In genomic region chr1:151728151-151728711, GRCh38 we compare ENCODE assay signal across 10 cellular contexts.
A peak's percentile ranks its signal among the peaks of the same experiment; 100 is the strongest.
DNase-seq lines count a peak whose midpoint lies in the region; ATAC-seq and TF ChIP-seq lines count a peak whose summit lies in the region.
"Had no signal": no experiment of that assay in that cellular context is flagged by ENCODE, and none has a peak within 500 bp of the region (broad histone marks: within the 10 kb centered on the region; RNA-seq: fewer than 3 reads in every experiment).

No MANE protein-coding gene starts in this region.

- H3K9me3 Mint-ChIP-seq in activated naive CD4-positive, alpha-beta T cell treated with anti-CD3 and anti-CD28 coated beads, Interleukin-2, amount 10 ng/mL, durations not matched to agents 7 days and 5 days, result no peaks in the 10 kb centered on the region
- H3K9me3 Mint-ChIP-seq: stimulated activated naive CD8-positive, alpha-beta T cell treated with anti-CD3 and anti-CD28 coated beads, Interleukin-15, Interleukin-2, amounts not matched to agents 100 ng/mL and 50 ng/mL, for 24 hours had no signal

- H3K27me3 ChIP-seq in muscle layer of duodenum (ENCODE audit: low read depth, low read length), result peaks cover 5% of the 10 kb centered on the region

- DNase-seq in AG04449 (ENCODE audit: low read depth, low spot score) (peak; percentile 34), NCI-H69 (lab: John Stamatoyannopoulos, UW) (peak; percentile 34), fibroblast of pulmonary artery (ENCODE audit: low read depth) (peak; percentile 48), HuH-7.5 (ENCODE audit: low spot score) (no peak)
- DNase-seq in activated CD8-positive, alpha-beta memory T cell treated with anti-CD3 and anti-CD28 coated beads for 24 hours, result no peak
- no peak for DNase-seq in activated naive CD4-positive, alpha-beta T cell treated with anti-CD3 and anti-CD28 coated beads, Interleukin-2, amount 10 ng/mL, durations not matched to agents 7 days and 5 days
- DNase-seq: KG1 had no signal

- H3K27ac ChIP-seq in muscle layer of duodenum (ENCODE audit: low read length), result peak overlapping the region; percentile 79

- peak overlapping the region; percentile 32 for H3K4me3 ChIP-seq in AG04449 (ENCODE audit: low read depth, low read length)
- H3K4me3 ChIP-seq in fibroblast of pulmonary artery (replicated peaks; ENCODE audit: low read depth, low read length), result no peak overlapping the region
- H3K4me3 ChIP-seq in muscle layer of duodenum (ENCODE audit: low read depth in 1 of 2, low read length in 2 of 2), result no peak overlapping the region

- H3K27ac Mint-ChIP-seq in activated naive CD4-positive, alpha-beta T cell treated with anti-CD3 and anti-CD28 coated beads, Interleukin-2, amount 10 ng/mL, durations not matched to agents 7 days and 5 days, result no peak overlapping the region
- H3K27ac Mint-ChIP-seq: stimulated activated naive CD8-positive, alpha-beta T cell treated with anti-CD3 and anti-CD28 coated beads, Interleukin-15, Interleukin-2, amounts not matched to agents 100 ng/mL and 50 ng/mL, for 24 hours had no signal

- CTCF ChIA-PET in AG04449 (lab: Yijun Ruan, JAX), result interaction anchor here (0.9 to 3.8 kb wide), 8 partner anchors 10 to 196 kb away, joined by 3 to 29 read pairs (median 8); no protein-coding TSS in a partner anchor
- CTCF ChIA-PET in activated naive CD4-positive, alpha-beta T cell treated with anti-CD3 and anti-CD28 coated beads, Interleukin-2, amount 10 ng/mL, durations not matched to agents 7 days and 5 days (lab: Charles Lee), result no interaction called here

- no peaks in the 10 kb centered on the region for H3K9me3 ChIP-seq in muscle layer of duodenum (ENCODE audit: control insufficient read depth in 1 of 2, low read length in 2 of 2)

- H3K27me3 Mint-ChIP-seq in activated naive CD4-positive, alpha-beta T cell treated with anti-CD3 and anti-CD28 coated beads, Interleukin-2, amount 10 ng/mL, durations not matched to agents 7 days and 5 days, result peaks cover 60% of the 10 kb centered on the region

- H3K4me1 ChIP-seq in muscle layer of duodenum (ENCODE audit: control insufficient read depth in 1 of 2, insufficient read depth in 2 of 2, low read length in 2 of 2), result no peaks in the 10 kb centered on the region

- no peaks in the 10 kb centered on the region for H3K36me3 ChIP-seq in muscle layer of duodenum (ENCODE audit: control insufficient read depth in 1 of 2, insufficient read depth in 2 of 2, low read length in 2 of 2)

- no peak for ATAC-seq in GM18498 (IDR thresholded peaks at IDR 0.05; ENCODE audit: unreplicated experiment)

- POLR2A ChIA-PET in AG04449 (lab: Yijun Ruan, JAX), result no interaction called here

- no peaks in the 10 kb centered on the region for H3K36me3 Mint-ChIP-seq in activated naive CD4-positive, alpha-beta T cell treated with anti-CD3 and anti-CD28 coated beads, Interleukin-2, amount 10 ng/mL, durations not matched to agents 7 days and 5 days

- H3K4me3 Mint-ChIP-seq in activated naive CD4-positive, alpha-beta T cell treated with anti-CD3 and anti-CD28 coated beads, Interleukin-2, amount 10 ng/mL, durations not matched to agents 7 days and 5 days, result no peak overlapping the region
- H3K4me3 Mint-ChIP-seq: stimulated activated naive CD8-positive, alpha-beta T cell treated with anti-CD3 and anti-CD28 coated beads, Interleukin-15, Interleukin-2, amounts not matched to agents 100 ng/mL and 50 ng/mL, for 24 hours had no signal

- no peaks in the 10 kb centered on the region for H3K4me1 Mint-ChIP-seq in activated naive CD4-positive, alpha-beta T cell treated with anti-CD3 and anti-CD28 coated beads, Interleukin-2, amount 10 ng/mL, durations not matched to agents 7 days and 5 days

- TF ChIP-seq CTCF in AG04449 (IDR thresholded peaks at IDR 0.05; ENCODE audit: insufficient read depth, low read length, missing control alignments) (no peak), fibroblast of pulmonary artery (IDR thresholded peaks at IDR 0.05; ENCODE audit: low read length, missing control alignments) (no peak)

Comparison
In these comparisons a context has a peak if more than half of its experiments do, and no peak if none do; other contexts are left out.
1. DNase-seq: peak in AG04449 (single experiment), NCI-H69 (single experiment) and fibroblast of pulmonary artery (single experiment); none in HuH-7.5 (single experiment), activated CD8-positive, alpha-beta memory T cell treated with anti-CD3 and anti-CD28 coated beads for 24 hours (single experiment) and activated naive CD4-positive, alpha-beta T cell treated with anti-CD3 and anti-CD28 coated beads, Interleukin-2, amount 10 ng/mL, durations not matched to agents 7 days and 5 days (single experiment).